Comparison of ENCODE assay signal across 9 cellular contexts in genomic region chr15:39140060-39140604, GRCh38.
A peak's percentile ranks its signal among the peaks of the same experiment; 100 is the strongest.
DNase-seq lines count a peak whose midpoint lies in the region; ATAC-seq and TF ChIP-seq lines count a peak whose summit lies in the region.
"Had no signal": no experiment of that assay in that cellular context is flagged by ENCODE, and none has a peak within 500 bp of the region (broad histone marks: within the 10 kb centered on the region; RNA-seq: fewer than 3 reads in every experiment).

No MANE protein-coding gene starts in this region.

- H3K4me1 ChIP-seq in PC-9 (replicated peaks; ENCODE audit: insufficient read depth), result peaks cover 24% of the 10 kb centered on the region

- peak; percentile 22 for ATAC-seq in activated naive CD8-positive, alpha-beta T cell treated with anti-CD3 and anti-CD28 coated beads, Interleukin-2, amount 10 ng/mL, durations not matched to agents 7 days and 5 days (ENCODE audit: low read depth)
- no peak for ATAC-seq in GM21528 (IDR thresholded peaks at IDR 0.05; ENCODE audit: low FRiP score, unreplicated experiment)

- peaks cover 7% of the 10 kb centered on the region for H3K27me3 Mint-ChIP-seq in activated naive CD8-positive, alpha-beta T cell treated with anti-CD3 and anti-CD28 coated beads, Interleukin-2, amount 10 ng/mL, durations not matched to agents 7 days and 5 days
- peaks cover 29% of the 10 kb centered on the region for H3K27me3 Mint-ChIP-seq in activated naive CD8-positive, alpha-beta T cell treated with anti-CD3 and anti-CD28 coated beads for 36 hours

- H3K4me3 ChIP-seq in PC-9 (no peak overlapping the region), fibroblast of pulmonary artery (replicated peaks; ENCODE audit: low read depth, low read length) (no peak overlapping the region)

- no peaks in the 10 kb centered on the region for H3K9me2 ChIP-seq in PC-9 (ENCODE audit: insufficient read depth)

- intact Hi-C loops in PC-9 (cut with micrococcal nuclease; ENCODE audit: unreplicated experiment), result no loop called here

- H3K4me1 Mint-ChIP-seq in activated naive CD8-positive, alpha-beta T cell treated with anti-CD3 and anti-CD28 coated beads, Interleukin-2, amount 10 ng/mL, durations not matched to agents 7 days and 5 days, result peaks cover 18% of the 10 kb centered on the region
- peaks cover 27% of the 10 kb centered on the region for H3K4me1 Mint-ChIP-seq in activated naive CD8-positive, alpha-beta T cell treated with anti-CD3 and anti-CD28 coated beads for 36 hours
- H3K4me1 Mint-ChIP-seq: CD14-positive monocyte had no signal

- DNase-seq in activated naive CD8-positive, alpha-beta T cell treated with anti-CD3 and anti-CD28 coated beads, Interleukin-2, amount 10 ng/mL, durations not matched to agents 7 days and 5 days, result no peak
- no peak for DNase-seq in activated naive CD8-positive, alpha-beta T cell treated with anti-CD3 and anti-CD28 coated beads for 36 hours
- DNase-seq in PC-9 (peak; percentile 51 to 73), fibroblast of pulmonary artery (ENCODE audit: low read depth) (peak; percentile 96), stromal cell of bone marrow (ENCODE audit: low read depth) (peak; percentile 63), HEK293T (ENCODE audit: extremely low spot score) (no peak)
- no peak for DNase-seq in stimulated activated CD4-positive, alpha-beta T cell treated with anti-CD3 and anti-CD28 coated beads, Interleukin-4, amount 100 ng/mL, for 24 hours

- H4K20me1 ChIP-seq in PC-9 (ENCODE audit: insufficient read depth), result no peaks in the 10 kb centered on the region

- CTCF ChIA-PET in PC-9 (lab: Charles Lee) (interaction anchor here (1.4 kb wide), 1 partner anchor 10 kb away, joined by 3 read pairs; no protein-coding TSS in a partner anchor), HEK293T (lab: Yijun Ruan, JAX) (no interaction called here)

- H3K4me3 Mint-ChIP-seq in activated naive CD8-positive, alpha-beta T cell treated with anti-CD3 and anti-CD28 coated beads, Interleukin-2, amount 10 ng/mL, durations not matched to agents 7 days and 5 days, result no peak overlapping the region
- no peak overlapping the region for H3K4me3 Mint-ChIP-seq in activated naive CD8-positive, alpha-beta T cell treated with anti-CD3 and anti-CD28 coated beads for 36 hours
- H3K4me3 Mint-ChIP-seq: CD14-positive monocyte had no signal

- peak overlapping the region; percentile 26; the same call in 1 of the 2 replicates for H3K4me2 ChIP-seq in PC-9

- peak overlapping the region; percentile 66 for H3K27ac ChIP-seq in PC-9

- TF ChIP-seq CTCF in PC-9 (conservative IDR thresholded peaks at IDR 0.05) (no peak), fibroblast of pulmonary artery (IDR thresholded peaks at IDR 0.05; ENCODE audit: low read length, missing control alignments) (no peak)

- H3K9me3 ChIP-seq in PC-9 (ENCODE audit: insufficient read depth, low read depth), result no peaks in the 10 kb centered on the region; the same call in 1 of the 2 replicates

- peaks cover 13% of the 10 kb centered on the region; the same call in 1 of the 2 replicates for H3F3A ChIP-seq in PC-9 (ENCODE audit: insufficient read depth, low read depth)

- no peak overlapping the region for H3K27ac Mint-ChIP-seq in activated naive CD8-positive, alpha-beta T cell treated with anti-CD3 and anti-CD28 coated beads, Interleukin-2, amount 10 ng/mL, durations not matched to agents 7 days and 5 days
- H3K27ac Mint-ChIP-seq in activated naive CD8-positive, alpha-beta T cell treated with anti-CD3 and anti-CD28 coated beads for 36 hours, result no peak overlapping the region
- H3K27ac Mint-ChIP-seq: CD14-positive monocyte had no signal

- no peak overlapping the region for H2AFZ ChIP-seq in PC-9

- H3K9me3 Mint-ChIP-seq in activated naive CD8-positive, alpha-beta T cell treated with anti-CD3 and anti-CD28 coated beads, Interleukin-2, amount 10 ng/mL, durations not matched to agents 7 days and 5 days, result peaks cover 4% of the 10 kb centered on the region
- peaks cover 3% of the 10 kb centered on the region for H3K9me3 Mint-ChIP-seq in activated naive CD8-positive, alpha-beta T cell treated with anti-CD3 and anti-CD28 coated beads for 36 hours

- no peaks in the 10 kb centered on the region for H3K36me3 ChIP-seq in PC-9 (ENCODE audit: low read depth)

- H3K79me2 ChIP-seq in PC-9 (ENCODE audit: low read depth), result no peaks in the 10 kb centered on the region

- peaks cover 14% of the 10 kb centered on the region for H3K36me3 Mint-ChIP-seq in activated naive CD8-positive, alpha-beta T cell treated with anti-CD3 and anti-CD28 coated beads, Interleukin-2, amount 10 ng/mL, durations not matched to agents 7 days and 5 days
- peaks cover 11% of the 10 kb centered on the region for H3K36me3 Mint-ChIP-seq in activated naive CD8-positive, alpha-beta T cell treated with anti-CD3 and anti-CD28 coated beads for 36 hours
- H3K36me3 Mint-ChIP-seq: CD14-positive monocyte had no signal

- POLR2A ChIA-PET in activated naive CD8-positive, alpha-beta T cell treated with anti-CD3 and anti-CD28 coated beads, Interleukin-2, amount 10 ng/mL, durations not matched to agents 7 days and 5 days (lab: Charles Lee), result no interaction called here
- POLR2A ChIA-PET in PC-9 (lab: Charles Lee; ENCODE audit: unreplicated experiment), result interaction anchor here (0.7 kb wide), 2 partner anchors 13 to 572 kb away, joined by 5 to 13 read pairs; no protein-coding TSS in a partner anchor
- POLR2A ChIA-PET in HEK293T (lab: Yijun Ruan, JAX), result no interaction called here

- H3K27me3 ChIP-seq in PC-9 (ENCODE audit: insufficient read depth, low read depth), result no peaks in the 10 kb centered on the region

- BruUV-seq in PC-9 (replicated peaks; lab: Mats Ljungman, UMichigan), result no TSS peak

TF ChIP-seq in HEK293T, 16 proteins besides CTCF, POLR2A, EP300 and RAD21:
- TF ChIP-seq FOXM1 (IDR thresholded peaks at IDR 0.05; ENCODE audit: borderline replicate concordance) (no peak), TARDBP (IDR thresholded peaks at IDR 0.05) (no peak), FOXA1 (IDR thresholded peaks at IDR 0.05) (no peak), HDGF (IDR thresholded peaks at IDR 0.05; ENCODE audit: borderline replicate concordance) (no peak), FOXK2 (IDR thresholded peaks at IDR 0.05) (no peak), PKNOX1 (IDR thresholded peaks at IDR 0.05) (no peak)

Comparison
In these comparisons a context has a peak if more than half of its experiments do, and no peak if none do; other contexts are left out.
1. DNase-seq: peak in PC-9 (2 of 2), fibroblast of pulmonary artery (single experiment) and stromal cell of bone marrow (single experiment); none in activated naive CD8-positive, alpha-beta T cell treated with anti-CD3 and anti-CD28 coated beads, Interleukin-2, amount 10 ng/mL, durations not matched to agents 7 days and 5 days (single experiment), activated naive CD8-positive, alpha-beta T cell treated with anti-CD3 and anti-CD28 coated beads for 36 hours (single experiment), stimulated activated CD4-positive, alpha-beta T cell treated with anti-CD3 and anti-CD28 coated beads, Interleukin-4, amount 100 ng/mL, for 24 hours (single experiment) and HEK293T (single experiment).